In genomic region chr4:84490663-84491062, GRCh38 we compare ENCODE assay signal across 36 cellular contexts. TPM values are rescaled to one million over a fixed set of nuclear protein-coding genes. Genes with fewer than 3 reads are reported as not detected.
"Had no signal": no experiment of that assay in that cellular context is flagged by ENCODE, and none has a peak within 500 bp of the region (broad histone marks: within the 10 kb centered on the region; RNA-seq: fewer than 3 reads in every experiment).

No MANE protein-coding gene starts in this region.

- H3K9me3 ChIP-seq: ascending aorta, colonic mucosa, gastrocnemius medialis, heart right ventricle had no signal

- H3K4me3 Mint-ChIP-seq: activated CD4-positive, alpha-beta memory T cell treated with anti-CD3 and anti-CD28 coated beads for 36 hours; activated CD4-positive, alpha-beta T cell treated with anti-CD3 and anti-CD28 coated beads for 36 hours; activated CD4-positive, alpha-beta T cell treated with anti-CD3 and anti-CD28 coated beads, Interleukin-2, amount 10 ng/mL, durations not matched to agents 24 days and 14 days; activated CD8-positive, alpha-beta memory T cell treated with anti-CD3 and anti-CD28 coated beads, Interleukin-2, amount 10 ng/mL, durations not matched to agents 7 days and 5 days; activated CD8-positive, alpha-beta T cell treated with anti-CD3 and anti-CD28 coated beads, Interleukin-2, amount 10 ng/mL, durations not matched to agents 7 days and 5 days; activated naive CD4-positive, alpha-beta T cell treated with anti-CD3 and anti-CD28 coated beads, Interleukin-2, amount 10 ng/mL, durations not matched to agents 7 days and 5 days; activated naive CD8-positive, alpha-beta T cell treated with anti-CD3 and anti-CD28 coated beads, Interleukin-2, amount 10 ng/mL, durations not matched to agents 7 days and 5 days; activated T-cell treated with anti-CD3 and anti-CD28 coated beads, Interleukin-2, amount 50 U/mL, for 72 hours; brain; endodermal cell; T-cell; T-helper 1 cell treated with Interleukin-12 subunit alpha and Interleukin-12 subunit beta and Interleukin-4 antibody, amounts not matched to agents 30 μg/mL and 1 μg/mL, for 36 hours; T-helper 2 cell treated with Interferon-gamma antibody and Interleukin-4, amounts not matched to agents 5 μg/mL and 100 μg/mL, for 36 hours had no signal

- ATAC-seq: activated CD4-positive, alpha-beta T cell treated with anti-CD3 and anti-CD28 coated beads for 36 hours; activated CD8-positive, alpha-beta memory T cell treated with anti-CD3 and anti-CD28 coated beads, Interleukin-2, amount 10 ng/mL, durations not matched to agents 7 days and 5 days; activated CD8-positive, alpha-beta T cell treated with anti-CD3 and anti-CD28 coated beads, Interleukin-2, amount 10 ng/mL, durations not matched to agents 7 days and 5 days; activated naive CD4-positive, alpha-beta T cell treated with anti-CD3 and anti-CD28 coated beads, Interleukin-2, amount 50 U/mL, for 72 hours; activated T-cell treated with anti-CD3 and anti-CD28 coated beads, Interleukin-2, amount 50 U/mL, for 72 hours; esophagus mucosa; foreskin keratinocyte; gastrocnemius medialis; heart right ventricle; T-cell had no signal

- H3K27ac Mint-ChIP-seq: activated CD4-positive, alpha-beta memory T cell treated with anti-CD3 and anti-CD28 coated beads for 36 hours; activated CD4-positive, alpha-beta T cell treated with anti-CD3 and anti-CD28 coated beads for 36 hours; activated CD4-positive, alpha-beta T cell treated with anti-CD3 and anti-CD28 coated beads, Interleukin-2, amount 10 ng/mL, durations not matched to agents 24 days and 14 days; activated CD8-positive, alpha-beta memory T cell treated with anti-CD3 and anti-CD28 coated beads, Interleukin-2, amount 10 ng/mL, durations not matched to agents 7 days and 5 days; activated CD8-positive, alpha-beta T cell treated with anti-CD3 and anti-CD28 coated beads, Interleukin-2, amount 10 ng/mL, durations not matched to agents 7 days and 5 days; activated naive CD4-positive, alpha-beta T cell treated with anti-CD3 and anti-CD28 coated beads, Interleukin-2, amount 10 ng/mL, durations not matched to agents 7 days and 5 days; activated naive CD4-positive, alpha-beta T cell treated with anti-CD3 and anti-CD28 coated beads, Interleukin-2, amount 50 U/mL, for 72 hours; activated naive CD8-positive, alpha-beta T cell treated with anti-CD3 and anti-CD28 coated beads, Interleukin-2, amount 10 ng/mL, durations not matched to agents 7 days and 5 days; activated T-cell treated with anti-CD3 and anti-CD28 coated beads, Interleukin-2, amount 50 U/mL, for 72 hours; brain; endodermal cell; T-cell; T-helper 1 cell treated with Interleukin-12 subunit alpha and Interleukin-12 subunit beta and Interleukin-4 antibody, amounts not matched to agents 30 μg/mL and 1 μg/mL, for 36 hours; T-helper 2 cell treated with Interferon-gamma antibody and Interleukin-4, amounts not matched to agents 5 μg/mL and 100 μg/mL, for 36 hours had no signal

- H3K36me3 ChIP-seq: ascending aorta, breast epithelium, cardiac muscle cell, colonic mucosa, gastrocnemius medialis, heart right ventricle, WERI-Rb-1 had no signal

- H3K4me3 ChIP-seq: ascending aorta, breast epithelium, cardiac muscle cell, colonic mucosa, gastrocnemius medialis, heart right ventricle had no signal

- H3K4me1 Mint-ChIP-seq: activated CD4-positive, alpha-beta T cell treated with anti-CD3 and anti-CD28 coated beads, Interleukin-2, amount 10 ng/mL, durations not matched to agents 24 days and 14 days had no signal

- H3K27ac ChIP-seq: ascending aorta, breast epithelium, cardiac muscle cell, colonic mucosa, foreskin keratinocyte, gastrocnemius medialis, heart right ventricle, WERI-Rb-1 had no signal

- H3K9me3 Mint-ChIP-seq: activated naive CD4-positive, alpha-beta T cell treated with anti-CD3 and anti-CD28 coated beads, Interleukin-2, amount 10 ng/mL, durations not matched to agents 7 days and 5 days; activated naive CD4-positive, alpha-beta T cell treated with anti-CD3 and anti-CD28 coated beads, Interleukin-2, amount 50 U/mL, for 72 hours; activated naive CD8-positive, alpha-beta T cell treated with anti-CD3 and anti-CD28 coated beads, Interleukin-2, amount 10 ng/mL, durations not matched to agents 7 days and 5 days; activated T-cell treated with anti-CD3 and anti-CD28 coated beads, Interleukin-2, amount 50 U/mL, for 72 hours; endodermal cell; T-helper 1 cell treated with Interleukin-12 subunit alpha and Interleukin-12 subunit beta and Interleukin-4 antibody, amounts not matched to agents 30 μg/mL and 1 μg/mL, for 36 hours had no signal

- H3K4me1 ChIP-seq: breast epithelium, colonic mucosa, foreskin keratinocyte had no signal

- DNase-seq: activated CD4-positive, alpha-beta memory T cell treated with anti-CD3 and anti-CD28 coated beads for 36 hours; activated CD4-positive, alpha-beta T cell treated with anti-CD3 and anti-CD28 coated beads for 36 hours; activated CD4-positive, alpha-beta T cell treated with anti-CD3 and anti-CD28 coated beads, Interleukin-2, amount 10 ng/mL, durations not matched to agents 24 days and 14 days; activated CD4-positive, CD25-positive, alpha-beta regulatory T cell; activated CD4-positive, CD25-positive, alpha-beta regulatory T cell treated with anti-CD3 and anti-CD28 coated beads, Interleukin-2, amount 50 U/mL, for 72 hours; activated CD8-positive, alpha-beta memory T cell treated with anti-CD3 and anti-CD28 coated beads, Interleukin-2, amount 10 ng/mL, durations not matched to agents 7 days and 5 days; activated CD8-positive, alpha-beta memory T cell treated with anti-CD3 and anti-CD28 coated beads, Interleukin-2, amount 50 U/mL, for 4 hours; activated CD8-positive, alpha-beta T cell treated with anti-CD3 and anti-CD28 coated beads, Interleukin-2, amount 10 ng/mL, durations not matched to agents 7 days and 5 days; activated gamma-delta T cell; activated naive CD4-positive, alpha-beta T cell; activated naive CD4-positive, alpha-beta T cell treated with anti-CD3 and anti-CD28 coated beads, Interleukin-2, amount 10 ng/mL, durations not matched to agents 7 days and 5 days; activated naive CD8-positive, alpha-beta T cell treated with anti-CD3 and anti-CD28 coated beads, Interleukin-2, amount 10 ng/mL, durations not matched to agents 7 days and 5 days; activated T-cell treated with anti-CD3 and anti-CD28 coated beads, Interleukin-2, amount 50 U/mL, for 1 hour; activated T-cell treated with anti-CD3 and anti-CD28 coated beads, Interleukin-2, amount 50 U/mL, for 72 hours; central memory CD4-positive, alpha-beta T cell; cerebellar nuclear complex; colonic mucosa; effector CD8-positive, alpha-beta T cell; foreskin keratinocyte; gastrocnemius medialis; heart right ventricle; T-cell; T1000; WERI-Rb-1 had no signal

- H3K36me3 Mint-ChIP-seq: activated naive CD8-positive, alpha-beta T cell treated with anti-CD3 and anti-CD28 coated beads, Interleukin-2, amount 10 ng/mL, durations not matched to agents 7 days and 5 days; brain had no signal

RNA-seq across cellular contexts. Expression of gene NKX6-1, which starts 8.4 kb away (rescaled TPM):
- total RNA-seq: activated CD4-positive, alpha-beta memory T cell treated with anti-CD3 and anti-CD28 coated beads for 36 hours; activated CD4-positive, alpha-beta T cell treated with anti-CD3 and anti-CD28 coated beads for 36 hours; activated CD4-positive, alpha-beta T cell treated with anti-CD3 and anti-CD28 coated beads, Interleukin-2, amount 10 ng/mL, durations not matched to agents 24 days and 14 days; activated CD8-positive, alpha-beta memory T cell treated with anti-CD3 and anti-CD28 coated beads for 36 hours; activated CD8-positive, alpha-beta memory T cell treated with anti-CD3 and anti-CD28 coated beads, Interleukin-2, amount 10 ng/mL, durations not matched to agents 7 days and 5 days; activated CD8-positive, alpha-beta T cell treated with anti-CD3 and anti-CD28 coated beads, Interleukin-2, amount 10 ng/mL, durations not matched to agents 7 days and 5 days; activated naive CD4-positive, alpha-beta T cell treated with anti-CD3 and anti-CD28 coated beads, Interleukin-2, amount 50 U/mL, for 72 hours; activated naive CD8-positive, alpha-beta T cell treated with anti-CD3 and anti-CD28 coated beads, Interleukin-2, amount 10 ng/mL, durations not matched to agents 7 days and 5 days; activated T-cell treated with anti-CD3 and anti-CD28 coated beads, Interleukin-2, amount 50 U/mL, for 72 hours; ascending aorta; cardiac muscle cell; colonic mucosa; dermis microvascular lymphatic vessel endothelial cell; endodermal cell; epithelial cell of proximal tubule; foreskin keratinocyte; gastrocnemius medialis; heart right ventricle; T-cell had no signal
